In genomic region chr2:229775614-229776313, GRCh38 we compare ENCODE assay signal across 12 cellular contexts.
A peak's percentile ranks its signal among the peaks of the same experiment; 100 is the strongest.
DNase-seq lines count a peak whose midpoint lies in the region; ATAC-seq and TF ChIP-seq lines count a peak whose summit lies in the region.
"Had no signal": no experiment of that assay in that cellular context is flagged by ENCODE, and none has a peak within 500 bp of the region (broad histone marks: within the 10 kb centered on the region; RNA-seq: fewer than 3 reads in every experiment).

No MANE protein-coding gene starts in this region.

- H3K36me3 Mint-ChIP-seq in activated T-cell treated with anti-CD3 and anti-CD28 coated beads, Interleukin-2, amount 50 U/mL, for 24 hours (ENCODE audit: low read depth): peaks cover 98% of the 10 kb centered on the region
- peaks cover 50% of the 10 kb centered on the region for H3K36me3 Mint-ChIP-seq in activated CD8-positive, alpha-beta T cell treated with anti-CD3 and anti-CD28 coated beads for 36 hours (ENCODE audit: low read depth)

- DNase-seq in activated T-cell treated with anti-CD3 and anti-CD28 coated beads, Interleukin-2, amount 50 U/mL, for 24 hours: no peak
- DNase-seq in activated T-cell treated with anti-CD3 and anti-CD28 coated beads for 4 hours: no peak
- DNase-seq in activated CD8-positive, alpha-beta T cell treated with anti-CD3 and anti-CD28 coated beads for 36 hours: no peak
- no peak for DNase-seq in stimulated activated CD4-positive, alpha-beta T cell treated with anti-CD3 and anti-CD28 coated beads, Interleukin-4, amount 100 ng/mL, for 1 hour
- no peak for DNase-seq in A673 (ENCODE audit: low spot score)
- DNase-seq in H7: no peak
- DNase-seq: activated CD4-positive, alpha-beta T cell treated with anti-CD3 and anti-CD28 coated beads, Interleukin-2, amount 10 ng/mL, durations not matched to agents 7 days and 5 days; MV-4-11; NCI-H524; testis had no signal

- H3K9me3 Mint-ChIP-seq in activated T-cell treated with anti-CD3 and anti-CD28 coated beads, Interleukin-2, amount 50 U/mL, for 24 hours: no peaks in the 10 kb centered on the region
- no peaks in the 10 kb centered on the region for H3K9me3 Mint-ChIP-seq in activated CD8-positive, alpha-beta T cell treated with anti-CD3 and anti-CD28 coated beads for 36 hours
- H3K9me3 Mint-ChIP-seq: activated CD4-positive, alpha-beta T cell treated with anti-CD3 and anti-CD28 coated beads, Interleukin-2, amount 10 ng/mL, durations not matched to agents 7 days and 5 days had no signal

- peak overlapping the region; percentile 37 for H3K27ac ChIP-seq in neutrophil
- no peak overlapping the region for H3K27ac ChIP-seq in A673 (ENCODE audit: low read depth, low read length, poor library complexity, severe bottlenecking)
- H3K27ac ChIP-seq: testis had no signal

- no peaks in the 10 kb centered on the region for H3K9me3 ChIP-seq in neutrophil
- no peaks in the 10 kb centered on the region for H3K9me3 ChIP-seq in A673 (ENCODE audit: low read depth, low read length, poor library complexity, severe bottlenecking)
- H3K9me3 ChIP-seq: testis had no signal

- intact Hi-C loops in activated CD8-positive, alpha-beta T cell treated with anti-CD3 and anti-CD28 coated beads for 36 hours (cut with micrococcal nuclease): no loop called here
- intact Hi-C loops in A673 (cut with micrococcal nuclease; ENCODE audit: unreplicated experiment): no loop called here

- peak; percentile 42 for ATAC-seq in HG03103 (IDR thresholded peaks at IDR 0.05; ENCODE audit: low read depth, unreplicated experiment)
- no peak for ATAC-seq in activated CD8-positive, alpha-beta T cell treated with anti-CD3 and anti-CD28 coated beads for 36 hours

- POLR2A ChIA-PET in activated CD8-positive, alpha-beta T cell treated with anti-CD3 and anti-CD28 coated beads for 36 hours (lab: Charles Lee): no interaction called here
- POLR2A ChIA-PET in A673 (lab: Charles Lee; ENCODE audit: low non-redundant PET): interaction anchor here (0.7 kb wide), 1 partner anchor 8 kb away, joined by 5 read pairs; no protein-coding TSS in a partner anchor

- H3K27me3 ChIP-seq in neutrophil (no peaks in the 10 kb centered on the region), A673 (replicated peaks; ENCODE audit: insufficient read depth, low read depth, low read length, poor library complexity) (no peaks in the 10 kb centered on the region), H7 (ENCODE audit: control insufficient read depth, insufficient read depth, low read length) (no peaks in the 10 kb centered on the region)
- H3K27me3 ChIP-seq: testis had no signal

- TF ChIP-seq CTCF in activated CD8-positive, alpha-beta T cell treated with anti-CD3 and anti-CD28 coated beads for 36 hours (IDR thresholded peaks at IDR 0.05): no peak
- TF ChIP-seq CTCF in neutrophil (IDR thresholded peaks at IDR 0.05) (no peak), A673 (conservative IDR thresholded peaks at IDR 0.05; ENCODE audit: low read depth, low read length) (no peak)

- no TSS peak for BruUV-seq in A673 (replicated peaks; lab: Mats Ljungman, UMichigan)

- peak overlapping the region; percentile 48 for H3K27ac Mint-ChIP-seq in activated T-cell treated with anti-CD3 and anti-CD28 coated beads, Interleukin-2, amount 50 U/mL, for 24 hours
- H3K27ac Mint-ChIP-seq in activated CD8-positive, alpha-beta T cell treated with anti-CD3 and anti-CD28 coated beads for 36 hours: peak overlapping the region; percentile 67
- H3K27ac Mint-ChIP-seq: activated CD4-positive, alpha-beta T cell treated with anti-CD3 and anti-CD28 coated beads, Interleukin-2, amount 10 ng/mL, durations not matched to agents 7 days and 5 days had no signal

- peaks cover 17% of the 10 kb centered on the region for H3K4me1 Mint-ChIP-seq in activated T-cell treated with anti-CD3 and anti-CD28 coated beads, Interleukin-2, amount 50 U/mL, for 24 hours (ENCODE audit: low read depth)
- H3K4me1 Mint-ChIP-seq in activated CD8-positive, alpha-beta T cell treated with anti-CD3 and anti-CD28 coated beads for 36 hours (ENCODE audit: low read depth): peaks cover 15% of the 10 kb centered on the region

- peaks cover 90% of the 10 kb centered on the region for H3K36me3 ChIP-seq in neutrophil
- H3K36me3 ChIP-seq in A673 (ENCODE audit: insufficient read depth, low read length, poor library complexity, severe bottlenecking): peaks cover 76% of the 10 kb centered on the region
- H3K36me3 ChIP-seq in H7 (replicated peaks; ENCODE audit: control insufficient read depth, insufficient read depth, low read length): peaks cover 13% of the 10 kb centered on the region

- no peaks in the 10 kb centered on the region for H3K4me1 ChIP-seq in neutrophil (ENCODE audit: control insufficient read depth in 1 of 2, insufficient read depth in 1 of 2, low read depth in 1 of 2, low read length in 1 of 2)
- H3K4me1 ChIP-seq in A673 (ENCODE audit: insufficient read depth, low read length, poor library complexity, severe bottlenecking): peaks cover 3% of the 10 kb centered on the region
- H3K4me1 ChIP-seq: testis had no signal

- CTCF ChIA-PET in activated CD8-positive, alpha-beta T cell treated with anti-CD3 and anti-CD28 coated beads for 36 hours (lab: Charles Lee): interaction anchor here (1.3 kb wide), 1 partner anchor 291 kb away, joined by 3 read pairs; no protein-coding TSS in a partner anchor
- CTCF ChIA-PET in A673 (lab: Charles Lee): no interaction called here

- H3K27me3 Mint-ChIP-seq in activated T-cell treated with anti-CD3 and anti-CD28 coated beads, Interleukin-2, amount 50 U/mL, for 24 hours: no peaks in the 10 kb centered on the region
- H3K27me3 Mint-ChIP-seq in activated CD8-positive, alpha-beta T cell treated with anti-CD3 and anti-CD28 coated beads for 36 hours: no peaks in the 10 kb centered on the region
- H3K27me3 Mint-ChIP-seq: activated CD4-positive, alpha-beta T cell treated with anti-CD3 and anti-CD28 coated beads, Interleukin-2, amount 10 ng/mL, durations not matched to agents 7 days and 5 days had no signal

- H3K4me3 ChIP-seq in neutrophil (ENCODE audit: low read depth in 1 of 2, low read length in 1 of 2) (no peak overlapping the region), A673 (ENCODE audit: low read depth, low read length, poor library complexity, severe bottlenecking) (no peak overlapping the region), H7 (ENCODE audit: insufficient read depth, low read depth, low read length) (no peak overlapping the region)
- H3K4me3 ChIP-seq: testis had no signal

- no peak overlapping the region for H3K4me3 Mint-ChIP-seq in activated T-cell treated with anti-CD3 and anti-CD28 coated beads, Interleukin-2, amount 50 U/mL, for 24 hours
- no peak overlapping the region for H3K4me3 Mint-ChIP-seq in activated CD8-positive, alpha-beta T cell treated with anti-CD3 and anti-CD28 coated beads for 36 hours
- H3K4me3 Mint-ChIP-seq: activated CD4-positive, alpha-beta T cell treated with anti-CD3 and anti-CD28 coated beads, Interleukin-2, amount 10 ng/mL, durations not matched to agents 7 days and 5 days had no signal
